35 cellular contexts compared by ENCODE assay signal in genomic region chr10:126651461-126651860, GRCh38. TPM values are rescaled to one million over a fixed set of nuclear protein-coding genes. Genes with fewer than 3 reads are reported as not detected.
"Had no signal": no experiment of that assay in that cellular context is flagged by ENCODE, and none has a peak within 500 bp of the region (broad histone marks: within the 10 kb centered on the region; RNA-seq: fewer than 3 reads in every experiment).

No MANE protein-coding gene starts in this region.

- H3K36me3 ChIP-seq: neural progenitor cell, ovary, right lobe of liver, sigmoid colon, spleen, suprapubic skin, tibial artery, transverse colon, upper lobe of right lung, uterus had no signal

- H3K27me3 ChIP-seq: neural progenitor cell, ovary, right lobe of liver, sigmoid colon, spleen, suprapubic skin, testis, tibial artery, transverse colon, upper lobe of right lung, uterus had no signal

- H3K4me3 Mint-ChIP-seq: naive thymus-derived CD8-positive, alpha-beta T cell; natural killer cell treated with Interleukin-12 subunit alpha and Interleukin-12 subunit beta and Interleukin-15 and Interleukin-18, amount 100 ng/mL, for 72 hours; neural progenitor cell; stimulated activated memory B cell treated with anti-CD40 and anti-IgM and Interleukin-4, amounts not matched to agents 10 μg/mL and 1 μg/mL and 100 μg/mL, for 72 hours; stimulated activated naive CD8-positive, alpha-beta T cell treated with anti-CD3 and anti-CD28 coated beads, Interleukin-15, amount 100 ng/mL, for 72 hours; type B pancreatic cell had no signal

- H3K4me1 ChIP-seq: neural progenitor cell, parathyroid adenoma, psoas muscle, right lobe of liver, sigmoid colon, spleen, suprapubic skin, testis, tibial artery, transverse colon, upper lobe of right lung, uterus had no signal

- H3K9me3 Mint-ChIP-seq: natural killer cell treated with Interleukin-12 subunit alpha and Interleukin-12 subunit beta and Interleukin-15 and Interleukin-18, amount 100 ng/mL, for 72 hours; neural progenitor cell; stimulated activated memory B cell treated with anti-CD40 and anti-IgM and Interleukin-4, amounts not matched to agents 10 μg/mL and 1 μg/mL and 100 μg/mL, for 72 hours had no signal

- ATAC-seq: naive thymus-derived CD8-positive, alpha-beta T cell; natural killer cell treated with Interleukin-12 subunit alpha and Interleukin-12 subunit beta and Interleukin-15 and Interleukin-18, amount 100 ng/mL, for 72 hours; psoas muscle; right cardiac atrium; right lobe of liver; stimulated activated memory B cell treated with anti-CD40 and anti-IgM and Interleukin-4, amounts not matched to agents 10 μg/mL and 1 μg/mL and 100 μg/mL, for 72 hours; stimulated activated naive CD8-positive, alpha-beta T cell treated with anti-CD3 and anti-CD28 coated beads, Interleukin-15, amount 100 ng/mL, for 72 hours; stimulated activated naive CD8-positive, alpha-beta T cell treated with anti-CD3 and anti-CD28 coated beads, Interleukin-15, Interleukin-2, amounts not matched to agents 100 U/mL and 50 U/mL, for 24 hours; upper lobe of right lung had no signal

- H3K9me3 ChIP-seq: ovary, psoas muscle, right lobe of liver, sigmoid colon, spleen, suprapubic skin, testis, tibial artery, transverse colon, upper lobe of right lung, uterus had no signal

- H3K4me3 ChIP-seq: neural progenitor cell, ovary, psoas muscle, right lobe of liver, sigmoid colon, skin epidermis, smooth muscle cell, spleen, suprapubic skin, testis, tibial artery, transverse colon, upper lobe of right lung, uterus had no signal

- H3K36me3 Mint-ChIP-seq: naive thymus-derived CD8-positive, alpha-beta T cell; natural killer cell treated with Interleukin-12 subunit alpha and Interleukin-12 subunit beta and Interleukin-15 and Interleukin-18, amount 100 ng/mL, for 72 hours; neural progenitor cell; stimulated activated memory B cell treated with anti-CD40 and anti-IgM and Interleukin-4, amounts not matched to agents 10 μg/mL and 1 μg/mL and 100 μg/mL, for 72 hours; type B pancreatic cell had no signal

- H3K4me1 Mint-ChIP-seq: naive thymus-derived CD8-positive, alpha-beta T cell; stimulated activated memory B cell treated with anti-CD40 and anti-IgM and Interleukin-4, amounts not matched to agents 10 μg/mL and 1 μg/mL and 100 μg/mL, for 72 hours; stimulated activated naive CD8-positive, alpha-beta T cell treated with anti-CD3 and anti-CD28 coated beads, Interleukin-15, amount 100 ng/mL, for 72 hours had no signal

- H3K27me3 Mint-ChIP-seq: stimulated activated memory B cell treated with anti-CD40 and anti-IgM and Interleukin-4, amounts not matched to agents 10 μg/mL and 1 μg/mL and 100 μg/mL, for 72 hours; stimulated activated naive CD8-positive, alpha-beta T cell treated with anti-CD3 and anti-CD28 coated beads, Interleukin-15, amount 100 ng/mL, for 72 hours; type B pancreatic cell had no signal

- DNase-seq: naive thymus-derived CD8-positive, alpha-beta T cell; occipital lobe; ovary; posterior cingulate gyrus; psoas muscle; right cardiac atrium; right lobe of liver; sigmoid colon; spleen; stimulated activated CD4-positive, alpha-beta T cell treated with anti-CD3 and anti-CD28 coated beads, Interleukin-12 subunit alpha, Interleukin-12 subunit beta, amount 100 ng/mL, for 4 hours; stimulated activated CD4-positive, alpha-beta T cell treated with anti-CD3 and anti-CD28 coated beads, Interleukin-1b, Interleukin-23, amount 100 ng/mL, for 48 hours; stimulated activated CD4-positive, alpha-beta T cell treated with anti-CD3 and anti-CD28 coated beads, Interleukin-4, amount 100 ng/mL, for 1 hour; stimulated activated CD4-positive, alpha-beta T cell treated with anti-CD3 and anti-CD28 coated beads, Interleukin-4, amount 100 ng/mL, for 4 hours; stimulated activated CD8-positive, alpha-beta memory T cell treated with anti-CD3 and anti-CD28 coated beads, Interleukin-4, amount 100 ng/mL, for 48 hours; stimulated activated naive CD4-positive, alpha-beta T cell; stimulated activated naive CD8-positive, alpha-beta T cell treated with anti-CD3 and anti-CD28 coated beads, Interleukin-15, amount 100 ng/mL, for 72 hours; stimulated activated naive CD8-positive, alpha-beta T cell treated with anti-CD3 and anti-CD28 coated beads, Interleukin-15, Interleukin-2, amounts not matched to agents 100 U/mL and 50 U/mL, for 24 hours; substantia nigra; testis; tibial artery; transverse colon; upper lobe of right lung; uterus had no signal

- H3K27ac Mint-ChIP-seq: naive thymus-derived CD8-positive, alpha-beta T cell; natural killer cell treated with Interleukin-12 subunit alpha and Interleukin-12 subunit beta and Interleukin-15 and Interleukin-18, amount 100 ng/mL, for 72 hours; neural progenitor cell; progenitor cell of endocrine pancreas; stimulated activated memory B cell treated with anti-CD40 and anti-IgM and Interleukin-4, amounts not matched to agents 10 μg/mL and 1 μg/mL and 100 μg/mL, for 72 hours; stimulated activated naive CD8-positive, alpha-beta T cell treated with anti-CD3 and anti-CD28 coated beads, Interleukin-15, amount 100 ng/mL, for 72 hours; type B pancreatic cell had no signal

- H3K27ac ChIP-seq: neural progenitor cell, ovary, parathyroid adenoma, psoas muscle, right lobe of liver, sigmoid colon, skin epidermis, spleen, suprapubic skin, testis, tibial artery, transverse colon, upper lobe of right lung, uterus had no signal

RNA-seq across cellular contexts. Expression of gene C10orf90, which starts 19.0 kb away (rescaled TPM):
- total RNA-seq: naive thymus-derived CD8-positive, alpha-beta T cell; natural killer cell treated with Interleukin-12 subunit alpha and Interleukin-12 subunit beta and Interleukin-15 and Interleukin-18, amount 100 ng/mL, for 72 hours; ovary; progenitor cell of endocrine pancreas; renal cortical epithelial cell; spleen; transverse colon; upper lobe of right lung had no signal
- polyA plus RNA-seq: naive thymus-derived CD8-positive, alpha-beta T cell; neural cell; ovary; right cardiac atrium; urinary bladder had no signal
